ENCODE assay signal across 21 cellular contexts in genomic region chr11:32911413-32911812, GRCh38.
"Had no signal": no experiment of that assay in that cellular context is flagged by ENCODE, and none has a peak within 500 bp of the region (broad histone marks: within the 10 kb centered on the region; RNA-seq: fewer than 3 reads in every experiment).

No MANE protein-coding gene starts in this region.

- H3K9ac ChIP-seq: SK-N-SH had no signal

- H3K4me2 ChIP-seq: SK-N-SH had no signal

- H3K27ac ChIP-seq: RWPE1 had no signal

- ATAC-seq: HepG2, Panc1, PC-3 had no signal

- DNase-seq: IMR-90, KBM-7, MV-4-11, NCI-H1048, NCI-H1105, NCI-H1417, NCI-H1436 treated with DMSO at 0.1 percent for 48 hours, NCI-H1694, NCI-H187 treated with DMSO at 0.1 percent for 48 hours, NCI-H2029 treated with DMSO at 0.1 percent for 48 hours, NCI-H2227 treated with DMSO at 0.1 percent for 48 hours, NCI-H524, NCI-H526 treated with DMSO at 0.1 percent for 48 hours, NCI-H748 treated with DMSO at 0.1 percent for 48 hours, PC-3, SHP77, SK-N-SH, SW 1271 had no signal
